Comparison of ENCODE assay signal across 21 cellular contexts in genomic region chr11:99160447-99160846, GRCh38.
"Had no signal": no experiment of that assay in that cellular context is flagged by ENCODE, and none has a peak within 500 bp of the region (broad histone marks: within the 10 kb centered on the region; RNA-seq: fewer than 3 reads in every experiment).

No MANE protein-coding gene starts in this region.

- H3K27ac ChIP-seq: gastroesophageal sphincter, neutrophil, spleen, testis, tibial nerve, upper lobe of right lung, vagina had no signal

- DNase-seq: effector memory CD4-positive, alpha-beta T cell; glutamatergic neuron; islet precursor cell; mammary epithelial cell; naive thymus-derived CD4-positive, alpha-beta T cell; nephron progenitor cell; posterior cingulate gyrus; spleen; stimulated activated CD4-positive, alpha-beta T cell treated with anti-CD3 and anti-CD28 coated beads, Interleukin-2, amount 100 ng/mL, for 24 hours; stimulated activated CD4-positive, alpha-beta T cell treated with anti-CD3 and anti-CD28 coated beads, Interleukin-4, amount 100 ng/mL, for 4 hours; stimulated activated naive B cell treated with anti-CD40 and anti-IgM and Interleukin-4, amounts not matched to agents 10 μg/mL and 1 μg/mL and 100 μg/mL, for 72 hours; stimulated activated naive CD8-positive, alpha-beta T cell treated with anti-CD3 and anti-CD28 coated beads, Interleukin-15, amount 100 ng/mL, for 72 hours; testis; upper lobe of right lung had no signal

- H3K4me3 ChIP-seq: gastroesophageal sphincter, spleen, testis, tibial nerve, upper lobe of right lung, vagina had no signal

- ATAC-seq: esophagus mucosa; gastroesophageal sphincter; left lobe of liver; naive thymus-derived CD4-positive, alpha-beta T cell; sciatic nerve; stimulated activated naive B cell treated with anti-CD40 and anti-IgM and Interleukin-4, amounts not matched to agents 10 μg/mL and 1 μg/mL and 100 μg/mL, for 72 hours; stimulated activated naive CD8-positive, alpha-beta T cell treated with anti-CD3 and anti-CD28 coated beads, Interleukin-15, amount 100 ng/mL, for 72 hours; upper lobe of right lung had no signal
